In genomic region chr6:62775427-62776022, GRCh38 we compare ENCODE assay signal across 8 cellular contexts.
A peak's percentile ranks its signal among the peaks of the same experiment; 100 is the strongest.
DNase-seq lines count a peak whose midpoint lies in the region; ATAC-seq and TF ChIP-seq lines count a peak whose summit lies in the region.

No MANE protein-coding gene starts in this region.

- intact Hi-C loops in upper lobe of right lung (cut with DNase I): no loop called here

- TF ChIP-seq CTCF in AG10803 (conservative IDR thresholded peaks at IDR 0.05; ENCODE audit: low read length): peak; percentile 35
- peak; percentile 16 for TF ChIP-seq CTCF in foreskin fibroblast (IDR thresholded peaks at IDR 0.05; ENCODE audit: low read depth, low read length)
- peak; percentile 47 for TF ChIP-seq CTCF in upper lobe of right lung (IDR thresholded peaks at IDR 0.05)

- no peaks in the 10 kb centered on the region for H3K4me1 ChIP-seq in upper lobe of right lung
- H3K4me1 ChIP-seq in effector memory CD4-positive, alpha-beta T cell (ENCODE audit: control insufficient read depth, insufficient read depth, low read length, poor library complexity, severe bottlenecking): no peaks in the 10 kb centered on the region

- H3K36me3 ChIP-seq in upper lobe of right lung: no peaks in the 10 kb centered on the region
- no peaks in the 10 kb centered on the region for H3K36me3 ChIP-seq in effector memory CD4-positive, alpha-beta T cell (ENCODE audit: control insufficient read depth, insufficient read depth, low read length)

- H3K27ac ChIP-seq in upper lobe of right lung: no peak overlapping the region
- H3K27ac ChIP-seq in effector memory CD4-positive, alpha-beta T cell (ENCODE audit: insufficient read depth, low read length, poor library complexity, severe bottlenecking): no peak overlapping the region

- no peak for DNase-seq in AG10803 (ENCODE audit: low read depth)
- DNase-seq in NCI-H526 treated with DMSO at 0.1 percent for 48 hours (lab: John Stamatoyannopoulos, UW): peak; percentile 3
- peak in 1 of 2 donors; percentile 3 for DNase-seq in foreskin fibroblast
- no peak for DNase-seq in upper lobe of right lung
- DNase-seq in effector memory CD4-positive, alpha-beta T cell: no peak
- DNase-seq in HuH-7.5 (ENCODE audit: low spot score): no peak

- no peaks in the 10 kb centered on the region for H3K9me3 ChIP-seq in upper lobe of right lung
- H3K9me3 ChIP-seq in effector memory CD4-positive, alpha-beta T cell (ENCODE audit: control insufficient read depth, low read length): no peaks in the 10 kb centered on the region

- H3K4me3 ChIP-seq in AG10803 (ENCODE audit: low read length): no peak overlapping the region
- no peak overlapping the region for H3K4me3 ChIP-seq in foreskin fibroblast (ENCODE audit: low read depth in 1 of 2, low read length in 2 of 2)
- H3K4me3 ChIP-seq in upper lobe of right lung: no peak overlapping the region
- H3K4me3 ChIP-seq in effector memory CD4-positive, alpha-beta T cell (ENCODE audit: insufficient read depth, low read depth, low read length, poor library complexity, severe bottlenecking): no peak overlapping the region

- no peaks in the 10 kb centered on the region for H3K27me3 ChIP-seq in upper lobe of right lung
- no peaks in the 10 kb centered on the region for H3K27me3 ChIP-seq in effector memory CD4-positive, alpha-beta T cell (replicated peaks; ENCODE audit: control insufficient read depth, insufficient read depth, low read length, poor library complexity, severe bottlenecking)

- peak; percentile 45 for ATAC-seq in GM18909 (IDR thresholded peaks at IDR 0.05; ENCODE audit: poor library complexity, unreplicated experiment)
- ATAC-seq in upper lobe of right lung: no peak
- no peak for ATAC-seq in GM19328 (IDR thresholded peaks at IDR 0.05; ENCODE audit: unreplicated experiment)
